In the genomic region with DNA sequence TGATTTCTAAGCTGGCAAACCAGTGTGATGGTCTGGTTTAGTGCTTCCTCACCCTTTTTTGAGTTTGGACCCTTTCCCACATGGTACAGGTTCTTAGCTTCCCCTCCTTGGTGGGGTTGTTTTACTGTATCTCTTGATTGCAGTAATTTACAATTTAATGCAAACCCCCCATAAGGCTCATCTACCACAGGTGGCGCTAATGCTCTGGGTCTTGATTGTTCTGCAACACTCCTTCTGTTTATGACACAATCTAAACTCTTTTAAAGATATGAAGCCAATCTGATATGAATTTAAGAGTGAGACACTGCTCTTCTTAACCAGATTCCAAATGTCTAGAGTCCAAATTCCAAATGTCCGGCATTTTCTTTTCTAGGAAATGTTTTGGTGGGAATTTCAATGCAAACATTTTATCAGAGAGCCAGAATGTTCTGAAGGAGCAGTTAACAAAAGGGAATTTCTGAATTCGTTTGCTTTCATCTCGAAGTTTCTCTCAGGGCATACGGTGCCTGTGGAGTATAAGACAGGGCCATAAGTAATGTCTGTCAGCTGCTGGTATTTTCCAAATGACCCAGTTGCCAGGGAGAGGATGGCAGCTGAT, we compare ENCODE assay signal across 8 cellular contexts.
DNase-seq lines count a peak whose midpoint lies in the region; ATAC-seq and TF ChIP-seq lines count a peak whose summit lies in the region.

No MANE protein-coding gene starts in this region.

- H2BK120ac ChIP-seq in IMR-90 (ENCODE audit: low read depth, low read length): no peak overlapping the region

- H2BK5ac ChIP-seq in IMR-90 (ENCODE audit: low read depth, low read length, poor library complexity, severe bottlenecking): no peak overlapping the region

- H3K4me2 ChIP-seq in IMR-90 (ENCODE audit: low read depth, low read length): no peak overlapping the region

- peak overlapping the region; percentile 69; the same call in 1 of the 2 replicates for H3K4ac ChIP-seq in IMR-90 (ENCODE audit: low read depth, low read length)

- 53% methylated on average over 2 of the region's 5 CpGs; no CpG with 5 or more reads in 1 of the 2 experiments for WGBS in IMR-90 (ENCODE audit: extremely low coverage in 2 of 2, insufficient read length in 1 of 2), 2 experiments

- POLR2A ChIA-PET in IMR-90 (lab: Charles Lee; ENCODE audit: unreplicated experiment): no interaction called here
- POLR2A ChIA-PET in T-cell (lab: Charles Lee): interaction anchor here in 1 of 2 donors (0.6 kb wide), 2 partner anchors 810 to 1154 kb away, joined by 6 to 7 read pairs; partner anchors contain the start of genes KCTD16 and YIPF5

- ATAC-seq in IMR-90 (ENCODE audit: low read depth) (peak; percentile 64), T-cell (replicated peaks in 1 of 4) (peak in 2 of 4 experiments; percentile 37 to 46)
- peak; percentile 64 for ATAC-seq in effector memory CD8-positive, alpha-beta T cell (replicated peaks)

- no peak overlapping the region for H3K18ac ChIP-seq in IMR-90 (ENCODE audit: low read depth, low read length)

- no peak overlapping the region for H2AK9ac ChIP-seq in IMR-90 (replicated peaks; ENCODE audit: low read depth, low read length, poor library complexity)

- TF ChIP-seq CTCF in IMR-90 (conservative IDR thresholded peaks at IDR 0.05; ENCODE audit: low read depth, low read length) (peak; percentile 75), progenitor cell of endocrine pancreas (IDR thresholded peaks at IDR 0.05; ENCODE audit: unreplicated experiment) (peak; percentile 48)

- no peaks in the 10 kb centered on the region for H3K27me3 ChIP-seq in IMR-90 (ENCODE audit: control insufficient read depth, insufficient read depth, low read length)

- H3K4me3 Mint-ChIP-seq in T-cell (no peak overlapping the region), progenitor cell of endocrine pancreas (ENCODE audit: low read depth) (no peak overlapping the region)
- no peak overlapping the region for H3K4me3 Mint-ChIP-seq in effector memory CD8-positive, alpha-beta T cell

- no peak overlapping the region for H3K56ac ChIP-seq in IMR-90 (ENCODE audit: extremely low read depth, insufficient read depth, low read length)

- intact Hi-C loops in IMR-90 (cut with micrococcal nuclease): loop anchor here (5.0 kb wide), 1 partner anchor 385 kb away; the partner anchor contains the start of gene NR3C1

- in situ Hi-C loops in IMR-90 (cut with MboI; ENCODE audit: low sequenced_read_pairs): loop anchor here (10.0 to 25.0 kb wide), 2 partner anchors 388 to 1170 kb away; partner anchors contain the start of gene NR3C1

- no peak overlapping the region for H3K9ac ChIP-seq in IMR-90 (ENCODE audit: low read depth, low read length)

- no peaks in the 10 kb centered on the region for H3K36me3 ChIP-seq in IMR-90 (ENCODE audit: control insufficient read depth, insufficient read depth, low read length)

- H3K27ac ChIP-seq in IMR-90 (ENCODE audit: insufficient read depth, low read length): no peak overlapping the region

- H4K5ac ChIP-seq in IMR-90 (ENCODE audit: low read depth, low read length): no peak overlapping the region

- no peak overlapping the region for H4K91ac ChIP-seq in IMR-90 (ENCODE audit: insufficient read depth, low read depth, low read length)

- no TSS peak for BruUV-seq in IMR-90 (replicated peaks; lab: Mats Ljungman, UMichigan)

- no peak overlapping the region for H2AFZ ChIP-seq in IMR-90 (replicated peaks; ENCODE audit: low read length, poor library complexity)

- H3K36me3 Mint-ChIP-seq in T-cell (peaks cover 35% of the 10 kb centered on the region), progenitor cell of endocrine pancreas (ENCODE audit: insufficient read depth) (peaks cover 3% of the 10 kb centered on the region)
- H3K36me3 Mint-ChIP-seq in effector memory CD8-positive, alpha-beta T cell (ENCODE audit: insufficient read depth): peaks cover 8% of the 10 kb centered on the region

- H2BK20ac ChIP-seq in IMR-90 (ENCODE audit: low read depth, low read length): peak overlapping the region; percentile 71; the same call in 1 of the 2 replicates

- no peaks in the 10 kb centered on the region for H3K9me3 ChIP-seq in IMR-90 (ENCODE audit: control insufficient read depth, insufficient read depth, low read length)

- H4K8ac ChIP-seq in IMR-90 (ENCODE audit: low read depth in 2 of 2, low read length in 2 of 2): peak overlapping the region in 1 of 2 experiments; percentile 30; a peak in 1 of 4 replicates

- H3K4me3 ChIP-seq in IMR-90 (ENCODE audit: insufficient read depth, low read depth, low read length): no peak overlapping the region

- TF ChIP-seq RAD21 in IMR-90 (IDR thresholded peaks at IDR 0.05; ENCODE audit: low read length): peak; percentile 82

- H2BK15ac ChIP-seq in IMR-90 (ENCODE audit: low read depth, low read length): no peak overlapping the region; the same call in 2 of the 3 replicates

- H3K4me1 Mint-ChIP-seq in T-cell (peaks cover 0 to 10% (median 5%) of the 10 kb centered on the region in 3 donors), progenitor cell of endocrine pancreas (ENCODE audit: low read depth) (peaks cover 14% of the 10 kb centered on the region)
- peaks cover 7 to 30% of the 10 kb centered on the region in 2 donors for H3K4me1 Mint-ChIP-seq in effector memory CD8-positive, alpha-beta T cell (ENCODE audit: low read depth in 2 of 2)

- no peak for TF ChIP-seq POLR2A in IMR-90 (IDR thresholded peaks at IDR 0.05; ENCODE audit: low read depth, low read length)

- CTCF ChIA-PET in IMR-90 (lab: Yijun Ruan, JAX): interaction anchor here (0.6 to 1.1 kb wide), 4 partner anchors 126 to 1458 kb away, joined by 3 to 5 read pairs (median 4); no protein-coding TSS in a partner anchor
- CTCF ChIA-PET in T-cell (lab: Charles Lee): interaction anchor here (0.6 to 1.1 kb wide), 8 partner anchors 339 to 949 kb away, joined by 3 to 7 read pairs (median 5); no protein-coding TSS in a partner anchor

- H2AK5ac ChIP-seq in IMR-90 (ENCODE audit: low read depth, low read length): peak overlapping the region; percentile 76

- H3K27me3 Mint-ChIP-seq in T-cell (no peaks in the 10 kb centered on the region), progenitor cell of endocrine pancreas (no peaks in the 10 kb centered on the region)
- H3K27me3 Mint-ChIP-seq in effector memory CD8-positive, alpha-beta T cell: no peaks in the 10 kb centered on the region

- peak overlapping the region; percentile 56; the same call in 1 of the 2 replicates for H3K14ac ChIP-seq in IMR-90 (replicated peaks; ENCODE audit: low read depth, low read length)

- H3K9me1 ChIP-seq in IMR-90 (ENCODE audit: insufficient read depth, low read length): no peaks in the 10 kb centered on the region

- no peak overlapping the region for H3K23ac ChIP-seq in IMR-90 (ENCODE audit: low read depth, low read length)

- no peak overlapping the region for H3K27ac Mint-ChIP-seq in T-cell
- peak overlapping the region in 1 of 2 donors; percentile 5 for H3K27ac Mint-ChIP-seq in effector memory CD8-positive, alpha-beta T cell
- no peak overlapping the region for H3K27ac Mint-ChIP-seq in progenitor cell of endocrine pancreas

- H3K79me1 ChIP-seq in IMR-90 (ENCODE audit: low read depth in 1 of 2, low read length in 2 of 2): no peaks in the 10 kb centered on the region

- H3K9me3 Mint-ChIP-seq in T-cell (peaks cover 0 to 5% (median 0%) of the 10 kb centered on the region in 3 donors), progenitor cell of endocrine pancreas (ENCODE audit: low read depth) (peaks cover 5% of the 10 kb centered on the region)
- H3K9me3 Mint-ChIP-seq in effector memory CD8-positive, alpha-beta T cell: no peaks in the 10 kb centered on the region

- DNase-seq in DMS53 (lab: John Stamatoyannopoulos, UW) (peak; percentile 81), IMR-90 (peak; percentile 75), T-cell (peak in 23 of 34 experiments; percentile 18 to 55 (median 31)), progenitor cell of endocrine pancreas (ENCODE audit: low spot score, unreplicated experiment) (no peak), DMS153 (lab: John Stamatoyannopoulos, UW) (no peak), mucosa of gallbladder (ENCODE audit: low spot score) (no peak), GM19238 (ENCODE audit: insufficient read length, low spot score) (no peak)
- DNase-seq in effector memory CD8-positive, alpha-beta T cell: peak; percentile 32 to 48 (median 36)

- dilution Hi-C loops in IMR-90 (cut with HindIII; ENCODE audit: low sequenced_read_pairs, unreplicated experiment): no loop called here

- peaks cover 6% of the 10 kb centered on the region for H3K4me1 ChIP-seq in IMR-90 (ENCODE audit: control insufficient read depth, insufficient read depth, low read length)

- no peaks in the 10 kb centered on the region for H4K20me1 ChIP-seq in IMR-90 (ENCODE audit: insufficient read depth, low read length)

TF ChIP-seq in IMR-90, 13 proteins besides CTCF, POLR2A, EP300 and RAD21 (continues in another document):
- TF ChIP-seq, protein P1, sequence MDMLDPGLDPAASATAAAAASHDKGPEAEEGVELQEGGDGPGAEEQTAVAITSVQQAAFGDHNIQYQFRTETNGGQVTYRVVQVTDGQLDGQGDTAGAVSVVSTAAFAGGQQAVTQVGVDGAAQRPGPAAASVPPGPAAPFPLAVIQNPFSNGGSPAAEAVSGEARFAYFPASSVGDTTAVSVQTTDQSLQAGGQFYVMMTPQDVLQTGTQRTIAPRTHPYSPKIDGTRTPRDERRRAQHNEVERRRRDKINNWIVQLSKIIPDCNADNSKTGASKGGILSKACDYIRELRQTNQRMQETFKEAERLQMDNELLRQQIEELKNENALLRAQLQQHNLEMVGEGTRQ (IDR thresholded peaks at IDR 0.05; ENCODE audit: low read depth, low read length): no peak
- TF ChIP-seq SMC3 (IDR thresholded peaks at IDR 0.05; ENCODE audit: low read depth, low read length) (peak; percentile 47), RCOR1 (IDR thresholded peaks at IDR 0.05; ENCODE audit: insufficient replicate concordance, low read length) (no peak), MXI1 (IDR thresholded peaks at IDR 0.05; ENCODE audit: borderline replicate concordance, low read depth, low read length) (no peak), MAFK (IDR thresholded peaks at IDR 0.05; ENCODE audit: low read depth, low read length) (no peak), BHLHE40 (IDR thresholded peaks at IDR 0.05; ENCODE audit: low read depth, low read length) (no peak), NFE2L2 (IDR thresholded peaks at IDR 0.05; ENCODE audit: low read depth, low read length) (no peak), MAZ (IDR thresholded peaks at IDR 0.05; ENCODE audit: borderline replicate concordance, low read depth, low read length) (no peak), CEBPB (IDR thresholded peaks at IDR 0.05; ENCODE audit: low read depth, low read length) (peak; percentile 71)
- TF ChIP-seq, protein P2, sequence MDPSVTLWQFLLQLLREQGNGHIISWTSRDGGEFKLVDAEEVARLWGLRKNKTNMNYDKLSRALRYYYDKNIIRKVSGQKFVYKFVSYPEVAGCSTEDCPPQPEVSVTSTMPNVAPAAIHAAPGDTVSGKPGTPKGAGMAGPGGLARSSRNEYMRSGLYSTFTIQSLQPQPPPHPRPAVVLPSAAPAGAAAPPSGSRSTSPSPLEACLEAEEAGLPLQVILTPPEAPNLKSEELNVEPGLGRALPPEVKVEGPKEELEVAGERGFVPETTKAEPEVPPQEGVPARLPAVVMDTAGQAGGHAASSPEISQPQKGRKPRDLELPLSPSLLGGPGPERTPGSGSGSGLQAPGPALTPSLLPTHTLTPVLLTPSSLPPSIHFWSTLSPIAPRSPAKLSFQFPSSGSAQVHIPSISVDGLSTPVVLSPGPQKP (IDR thresholded peaks at IDR 0.05; ENCODE audit: borderline replicate concordance, low read depth, low read length): no peak

Comparison
In these comparisons a context has a peak if more than half of its experiments do, and no peak if none do; other contexts are left out.
1. DNase-seq: peak in DMS53 (single experiment), IMR-90 (single experiment), T-cell (23 of 34) and effector memory CD8-positive, alpha-beta T cell (3 of 3); none in progenitor cell of endocrine pancreas (single experiment), DMS153 (single experiment), mucosa of gallbladder (single experiment) and GM19238 (single experiment).